ENCODE assay signal across 8 cellular contexts in genomic region chr22:46053563-46054090, GRCh38.
DNase-seq lines count a peak whose midpoint lies in the region; ATAC-seq and TF ChIP-seq lines count a peak whose summit lies in the region.

No MANE protein-coding gene starts in this region.

- H3K4me1 ChIP-seq in muscle layer of duodenum (ENCODE audit: control insufficient read depth in 1 of 2, insufficient read depth in 2 of 2, low read length in 2 of 2), result peaks cover 28 to 72% of the 10 kb centered on the region in 2 donors
- peaks cover 73% of the 10 kb centered on the region for H3K4me1 ChIP-seq in upper lobe of right lung

- no peaks in the 10 kb centered on the region for H3K27me3 ChIP-seq in muscle layer of duodenum (ENCODE audit: low read depth, low read length)
- no peaks in the 10 kb centered on the region for H3K27me3 ChIP-seq in upper lobe of right lung

- CTCF ChIA-PET in activated CD8-positive, alpha-beta memory T cell treated with anti-CD3 and anti-CD28 coated beads, Interleukin-2, amount 10 ng/mL, durations not matched to agents 7 days and 5 days (lab: Charles Lee), result interaction anchor here (0.6 to 2.6 kb wide), 4 partner anchors 9 to 69 kb away, joined by 3 to 12 read pairs (median 4); no protein-coding TSS in a partner anchor

- intact Hi-C loops in upper lobe of right lung (cut with DNase I), result no loop called here

- DNase-seq in EL, result peak; percentile 65
- peak; percentile 59 for DNase-seq in NCI-H1105 (lab: John Stamatoyannopoulos, UW)
- DNase-seq in activated CD8-positive, alpha-beta memory T cell treated with anti-CD3 and anti-CD28 coated beads, Interleukin-2, amount 10 ng/mL, durations not matched to agents 7 days and 5 days, result no peak
- no peak for DNase-seq in epithelial cell of prostate (ENCODE audit: low read depth, low spot score)
- DNase-seq in upper lobe of right lung, result peak; percentile 92
- DNase-seq in osteocyte (ENCODE audit: extremely low spot score, unreplicated experiment), result no peak

- no peak for TF ChIP-seq CTCF in upper lobe of right lung (IDR thresholded peaks at IDR 0.05)
- TF ChIP-seq CTCF in osteocyte (IDR thresholded peaks at IDR 0.05), result no peak

- peak overlapping the region; percentile 66 to 74 for H3K4me3 ChIP-seq in muscle layer of duodenum (ENCODE audit: low read depth in 1 of 2, low read length in 2 of 2)
- peak overlapping the region; percentile 81 for H3K4me3 ChIP-seq in upper lobe of right lung

- H3K27me3 Mint-ChIP-seq in activated CD8-positive, alpha-beta memory T cell treated with anti-CD3 and anti-CD28 coated beads, Interleukin-2, amount 10 ng/mL, durations not matched to agents 7 days and 5 days, result no peaks in the 10 kb centered on the region
- H3K27me3 Mint-ChIP-seq in osteocyte (ENCODE audit: unreplicated experiment), result no peaks in the 10 kb centered on the region

- H3K36me3 Mint-ChIP-seq in activated CD8-positive, alpha-beta memory T cell treated with anti-CD3 and anti-CD28 coated beads, Interleukin-2, amount 10 ng/mL, durations not matched to agents 7 days and 5 days, result peaks cover 1% of the 10 kb centered on the region
- H3K36me3 Mint-ChIP-seq in osteocyte (ENCODE audit: unreplicated experiment), result no peaks in the 10 kb centered on the region

- peaks cover 0 to 20% of the 10 kb centered on the region in 2 donors for H3K36me3 ChIP-seq in muscle layer of duodenum (ENCODE audit: control insufficient read depth in 1 of 2, insufficient read depth in 2 of 2, low read length in 2 of 2)
- H3K36me3 ChIP-seq in upper lobe of right lung, result no peaks in the 10 kb centered on the region

- H3K4me1 Mint-ChIP-seq in activated CD8-positive, alpha-beta memory T cell treated with anti-CD3 and anti-CD28 coated beads, Interleukin-2, amount 10 ng/mL, durations not matched to agents 7 days and 5 days, result peaks cover 38% of the 10 kb centered on the region
- H3K4me1 Mint-ChIP-seq in osteocyte (ENCODE audit: unreplicated experiment), result peaks cover 39% of the 10 kb centered on the region

- ATAC-seq in activated CD8-positive, alpha-beta memory T cell treated with anti-CD3 and anti-CD28 coated beads, Interleukin-2, amount 10 ng/mL, durations not matched to agents 7 days and 5 days, result peak; percentile 68
- ATAC-seq in upper lobe of right lung, result peak; percentile 84
- no peak for ATAC-seq in GM21528 (IDR thresholded peaks at IDR 0.05; ENCODE audit: low FRiP score, unreplicated experiment)

- H3K9me3 ChIP-seq in muscle layer of duodenum (ENCODE audit: control insufficient read depth in 1 of 2, low read length in 2 of 2), result no peaks in the 10 kb centered on the region
- no peaks in the 10 kb centered on the region for H3K9me3 ChIP-seq in upper lobe of right lung

- peak overlapping the region; percentile 83 for H3K4me3 Mint-ChIP-seq in activated CD8-positive, alpha-beta memory T cell treated with anti-CD3 and anti-CD28 coated beads, Interleukin-2, amount 10 ng/mL, durations not matched to agents 7 days and 5 days
- H3K4me3 Mint-ChIP-seq in osteocyte (ENCODE audit: unreplicated experiment), result no peak overlapping the region

- peak overlapping the region; percentile 83 for H3K27ac Mint-ChIP-seq in activated CD8-positive, alpha-beta memory T cell treated with anti-CD3 and anti-CD28 coated beads, Interleukin-2, amount 10 ng/mL, durations not matched to agents 7 days and 5 days
- no peak overlapping the region for H3K27ac Mint-ChIP-seq in osteocyte (ENCODE audit: unreplicated experiment)

- H3K9me3 Mint-ChIP-seq in activated CD8-positive, alpha-beta memory T cell treated with anti-CD3 and anti-CD28 coated beads, Interleukin-2, amount 10 ng/mL, durations not matched to agents 7 days and 5 days (ENCODE audit: low read depth), result no peaks in the 10 kb centered on the region
- H3K9me3 Mint-ChIP-seq in osteocyte (ENCODE audit: unreplicated experiment), result no peaks in the 10 kb centered on the region

- H3K27ac ChIP-seq in epithelial cell of prostate, result peak overlapping the region; percentile 94
- H3K27ac ChIP-seq in muscle layer of duodenum (ENCODE audit: low read length), result peak overlapping the region; percentile 93
- peak overlapping the region; percentile 98 for H3K27ac ChIP-seq in upper lobe of right lung

Comparison
In these comparisons a context has a peak if more than half of its experiments do, and no peak if none do; other contexts are left out.
1. DNase-seq: peak in EL (single experiment), NCI-H1105 (single experiment) and upper lobe of right lung (single experiment); none in activated CD8-positive, alpha-beta memory T cell treated with anti-CD3 and anti-CD28 coated beads, Interleukin-2, amount 10 ng/mL, durations not matched to agents 7 days and 5 days (single experiment), epithelial cell of prostate (single experiment) and osteocyte (single experiment).
2. Peak in every context shown above with its lines, with median percentiles within 50 percentile points of each other: H3K27ac ChIP-seq.